ENCODE assay signal across 11 cellular contexts in the genomic region with DNA sequence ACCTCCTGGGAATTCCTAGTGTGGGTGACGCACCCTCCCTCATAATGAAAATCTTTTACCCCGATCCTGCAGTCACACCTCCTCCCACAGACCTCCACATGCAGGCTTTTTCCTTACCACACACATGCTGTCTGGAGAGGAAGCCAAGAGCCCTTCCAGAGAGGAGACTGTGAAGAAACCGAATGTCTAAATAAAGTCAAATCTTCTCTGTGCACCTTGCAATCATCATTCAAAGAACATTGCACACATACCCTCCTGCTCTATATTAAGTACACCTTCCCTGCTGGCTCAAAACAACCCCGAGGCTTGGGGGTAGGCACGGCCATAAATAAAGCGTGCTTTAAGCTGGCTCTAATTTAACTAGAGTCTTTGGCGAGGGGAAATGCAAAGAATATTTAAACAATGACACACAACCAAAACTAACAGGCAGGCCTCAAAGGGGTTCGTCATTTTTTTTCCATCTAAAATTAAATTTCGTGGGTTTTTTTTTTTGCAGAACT. TPM values are rescaled to one million over a fixed set of nuclear protein-coding genes. Genes with fewer than 3 reads are reported as not detected.
DNase-seq lines count a peak whose midpoint lies in the region; ATAC-seq, FAIRE-seq and TF ChIP-seq lines count a peak whose summit lies in the region.
"Had no signal": no experiment of that assay in that cellular context is flagged by ENCODE, and none has a peak within 500 bp of the region (broad histone marks: within the 10 kb centered on the region; RNA-seq: fewer than 3 reads in every experiment).

No MANE protein-coding gene starts in this region.

- H3K27me3 ChIP-seq in SJSA1 (replicated peaks) (no peaks in the 10 kb centered on the region), sigmoid colon (no peaks in the 10 kb centered on the region)

- DNase-seq in SJSA1 (ENCODE audit: low read depth in 1 of 2, low spot score in 2 of 2) (peak in 1 of 2 experiments; percentile 72), fibroblast of mammary gland (ENCODE audit: low read depth) (peak; percentile 73), sigmoid colon (peak; percentile 78), RKO (ENCODE audit: low spot score) (no peak)
- DNase-seq in activated CD8-positive, alpha-beta T cell treated with anti-CD3 and anti-CD28 coated beads for 36 hours = no peak
- DNase-seq: activated T-cell treated with anti-CD3 and anti-CD28 coated beads, Interleukin-2, amount 50 U/mL, for 48 hours; NCI-H1694 treated with DMSO at 0.1 percent for 48 hours had no signal

- intact Hi-C loops in sigmoid colon (cut with DNase I) = no loop called here
- intact Hi-C loops in activated CD8-positive, alpha-beta T cell treated with anti-CD3 and anti-CD28 coated beads for 36 hours (cut with micrococcal nuclease) = no loop called here

- CTCF ChIA-PET in activated CD8-positive, alpha-beta T cell treated with anti-CD3 and anti-CD28 coated beads for 36 hours (lab: Charles Lee) = no interaction called here

- H3K4me3 ChIP-seq in SJSA1 (no peak overlapping the region), fibroblast of mammary gland (ENCODE audit: control insufficient read depth, low read depth, low read length) (no peak overlapping the region), sigmoid colon (no peak overlapping the region)

- H3K4me1 Mint-ChIP-seq in activated CD8-positive, alpha-beta T cell treated with anti-CD3 and anti-CD28 coated beads for 36 hours (ENCODE audit: low read depth) = peaks cover 12% of the 10 kb centered on the region

- no peak overlapping the region for H3K4me3 Mint-ChIP-seq in activated CD8-positive, alpha-beta T cell treated with anti-CD3 and anti-CD28 coated beads for 36 hours

- POLR2A ChIA-PET in activated CD8-positive, alpha-beta T cell treated with anti-CD3 and anti-CD28 coated beads for 36 hours (lab: Charles Lee) = interaction anchor here (0.9 kb wide), 1 partner anchor 19 kb away, joined by 3 read pairs; no protein-coding TSS in a partner anchor

- H3K4me1 ChIP-seq in SJSA1 (replicated peaks) (peaks cover 40% of the 10 kb centered on the region), sigmoid colon (peaks cover 0 to 81% (median 80%) of the 10 kb centered on the region in 4 donors)

- H3K36me3 Mint-ChIP-seq in activated CD8-positive, alpha-beta T cell treated with anti-CD3 and anti-CD28 coated beads for 36 hours (ENCODE audit: low read depth) = no peaks in the 10 kb centered on the region

- ATAC-seq in HG02610 (IDR thresholded peaks at IDR 0.05; ENCODE audit: unreplicated experiment) (no peak), HG03460 (IDR thresholded peaks at IDR 0.05; ENCODE audit: unreplicated experiment) (no peak)
- no peak for ATAC-seq in activated CD8-positive, alpha-beta T cell treated with anti-CD3 and anti-CD28 coated beads for 36 hours

- peak; percentile 69 for FAIRE-seq in G401.6 (lab: Jason Lieb, UNC)
- FAIRE-seq: colon had no signal

- WGBS in sigmoid colon, 2 donors = 65 to 75% methylated on average over 9 of the region's 9 CpGs

- no peak for TF ChIP-seq CTCF in fibroblast of mammary gland (conservative IDR thresholded peaks at IDR 0.05; ENCODE audit: control insufficient read depth, insufficient read depth, low read depth, low read length)
- TF ChIP-seq CTCF in sigmoid colon (IDR thresholded peaks at IDR 0.05) = no peak
- no peak for TF ChIP-seq CTCF in activated CD8-positive, alpha-beta T cell treated with anti-CD3 and anti-CD28 coated beads for 36 hours (IDR thresholded peaks at IDR 0.05)

- H3K27me3 Mint-ChIP-seq in activated CD8-positive, alpha-beta T cell treated with anti-CD3 and anti-CD28 coated beads for 36 hours = no peaks in the 10 kb centered on the region

- H3K27ac Mint-ChIP-seq in activated CD8-positive, alpha-beta T cell treated with anti-CD3 and anti-CD28 coated beads for 36 hours = no peak overlapping the region

- H3K9me3 ChIP-seq in SJSA1 (replicated peaks) = no peaks in the 10 kb centered on the region
- H3K9me3 ChIP-seq in sigmoid colon = no peaks in the 10 kb centered on the region

- peak overlapping the region; percentile 53 for H3K27ac ChIP-seq in SJSA1
- H3K27ac ChIP-seq in sigmoid colon = peak overlapping the region; percentile 60 to 83 (median 78)

- no peak for TF ChIP-seq POLR2A in sigmoid colon (IDR thresholded peaks at IDR 0.05)

- peak in 3 of 4 donors; percentile 31 to 76 (median 75) for TF ChIP-seq EP300 in sigmoid colon (IDR thresholded peaks at IDR 0.05)

- H3K9me3 Mint-ChIP-seq in activated CD8-positive, alpha-beta T cell treated with anti-CD3 and anti-CD28 coated beads for 36 hours = no peaks in the 10 kb centered on the region

- no peaks in the 10 kb centered on the region for H3K36me3 ChIP-seq in SJSA1
- no peaks in the 10 kb centered on the region for H3K36me3 ChIP-seq in sigmoid colon

RNA-seq across cellular contexts. Expression of gene CALML3, which starts 34.9 kb away (rescaled TPM):
- not detected in 2 replicates for total RNA-seq in SJSA1 (2014; rRNA removed; shearing (Covaris generic))
- total RNA-seq in sigmoid colon = not detected
- under 1 TPM in 1 of 3 donors, not detected in 2; 0.15 TPM for polyA plus RNA-seq in sigmoid colon
- total RNA-seq in activated CD8-positive, alpha-beta T cell treated with anti-CD3 and anti-CD28 coated beads for 36 hours = not detected

Comparison
In these comparisons a context has a peak if more than half of its experiments do, and no peak if none do; other contexts are left out.
1. DNase-seq: peak in fibroblast of mammary gland (single experiment) and sigmoid colon (single experiment); none in activated CD8-positive, alpha-beta T cell treated with anti-CD3 and anti-CD28 coated beads for 36 hours (single experiment) and RKO (single experiment).